In genomic region chr13:98672947-98673545, GRCh38 we compare ENCODE assay signal across 8 cellular contexts.
DNase-seq lines count a peak whose midpoint lies in the region; ATAC-seq and TF ChIP-seq lines count a peak whose summit lies in the region.

No MANE protein-coding gene starts in this region.

- peak; percentile 91 for TF ChIP-seq CTCF in PC-3 (conservative IDR thresholded peaks at IDR 0.05; ENCODE audit: low read depth, low read length)
- peak; percentile 70 for TF ChIP-seq CTCF in natural killer cell (IDR thresholded peaks at IDR 0.05)
- peak; percentile 82 to 86 for TF ChIP-seq CTCF in tibial artery (IDR thresholded peaks at IDR 0.05)

- H3K27me3 Mint-ChIP-seq in activated T-cell treated with anti-CD3 and anti-CD28 coated beads, Interleukin-2, amount 50 U/mL, for 4 hours (ENCODE audit: low read depth): peaks cover under 1% of the 10 kb centered on the region
- H3K27me3 Mint-ChIP-seq in natural killer cell (ENCODE audit: low read depth in 2 of 2): peaks cover 11 to 20% of the 10 kb centered on the region in 2 donors

- no TSS peak for BruUV-seq in PC-3 (replicated peaks; lab: Mats Ljungman, UMichigan)

- H3K27ac Mint-ChIP-seq in natural killer cell: no peak overlapping the region

- no peaks in the 10 kb centered on the region for H3K79me2 ChIP-seq in PC-3 (ENCODE audit: low read length)

- DNase-seq in COR-L47 (lab: John Stamatoyannopoulos, UW) (peak; percentile 50), HUDEP-2 (lab: John Stamatoyannopoulos, UW; ENCODE audit: unreplicated experiment in 76 of 76) (peak in 46 of 76 experiments; percentile 2 to 69 (median 20)), PC-3 (peak; percentile 79), fibroblast of peridontal ligament (ENCODE audit: extremely low read depth) (peak; percentile 85), natural killer cell (peak; percentile 33), tibial artery (peak; percentile 74 to 86)
- DNase-seq in activated T-cell treated with anti-CD3 and anti-CD28 coated beads, Interleukin-2, amount 50 U/mL, for 4 hours: peak; percentile 46

- CTCF ChIA-PET in PC-3 (lab: Charles Lee): interaction anchor here (0.6 to 0.9 kb wide), 5 partner anchors 96 to 639 kb away, joined by 3 to 4 read pairs (median 4); no protein-coding TSS in a partner anchor

- H3F3A ChIP-seq in PC-3 (ENCODE audit: low read length, unreplicated experiment): no peaks in the 10 kb centered on the region

- no peak overlapping the region for H3K4me3 Mint-ChIP-seq in activated T-cell treated with anti-CD3 and anti-CD28 coated beads, Interleukin-2, amount 50 U/mL, for 4 hours
- H3K4me3 Mint-ChIP-seq in natural killer cell: no peak overlapping the region

- intact Hi-C loops in PC-3 (cut with micrococcal nuclease): loop anchor here (2.0 to 5.0 kb wide), 3 partner anchors 170 to 824 kb away; no protein-coding TSS in a partner anchor
- intact Hi-C loops in natural killer cell (cut with micrococcal nuclease): loop anchor here (1.0 to 10.0 kb wide), 2 partner anchors 228 to 818 kb away; no protein-coding TSS in a partner anchor
- intact Hi-C loops in tibial artery (cut with DNase I; ENCODE audit: low total_unique reads): loop anchor here (10.0 kb wide), 1 partner anchor 638 kb away; no protein-coding TSS in a partner anchor

- H3K4me1 Mint-ChIP-seq in activated T-cell treated with anti-CD3 and anti-CD28 coated beads, Interleukin-2, amount 50 U/mL, for 4 hours (ENCODE audit: low read depth): no peaks in the 10 kb centered on the region
- H3K4me1 Mint-ChIP-seq in natural killer cell: peaks cover 15% of the 10 kb centered on the region in 2 donors

- no peaks in the 10 kb centered on the region for H3K36me3 Mint-ChIP-seq in activated T-cell treated with anti-CD3 and anti-CD28 coated beads, Interleukin-2, amount 50 U/mL, for 4 hours (ENCODE audit: insufficient read depth)
- no peaks in the 10 kb centered on the region for H3K36me3 Mint-ChIP-seq in natural killer cell

- peaks cover 11% of the 10 kb centered on the region for H3K4me1 ChIP-seq in PC-3 (ENCODE audit: insufficient read depth, low read length)
- H3K4me1 ChIP-seq in tibial artery: peaks cover 0 to 10% (median 2%) of the 10 kb centered on the region in 4 donors

- H3K27ac ChIP-seq in PC-3 (ENCODE audit: low read length): 0 out of 2 replicates have a peak overlapping the region, but pooled peaks have one; percentile 8
- H3K27ac ChIP-seq in tibial artery: no peak overlapping the region

- peak; percentile 81 for ATAC-seq in GM19463 (IDR thresholded peaks at IDR 0.05; ENCODE audit: unreplicated experiment)
- ATAC-seq in PC-3: peak; percentile 94
- peak; percentile 71 to 73 for ATAC-seq in activated T-cell treated with anti-CD3 and anti-CD28 coated beads, Interleukin-2, amount 50 U/mL, for 4 hours
- ATAC-seq in natural killer cell: peak; percentile 72 to 82 (median 80)

- H3K27me3 ChIP-seq in PC-3 (ENCODE audit: low read length): no peaks in the 10 kb centered on the region
- no peaks in the 10 kb centered on the region for H3K27me3 ChIP-seq in tibial artery

- H3K36me3 ChIP-seq in PC-3 (ENCODE audit: low read depth, low read length) (no peaks in the 10 kb centered on the region), tibial artery (no peaks in the 10 kb centered on the region)

- H3K9me2 ChIP-seq in PC-3 (replicated peaks; ENCODE audit: low read length): no peaks in the 10 kb centered on the region

- H2AFZ ChIP-seq in PC-3 (ENCODE audit: low read length): peak overlapping the region; percentile 96

- no peaks in the 10 kb centered on the region for H3K9me3 ChIP-seq in PC-3 (ENCODE audit: low read length)
- H3K9me3 ChIP-seq in tibial artery: no peaks in the 10 kb centered on the region

- POLR2A ChIA-PET in PC-3 (lab: Charles Lee; ENCODE audit: unreplicated experiment): interaction anchor here (0.5 kb wide), 1 partner anchor 98 kb away, joined by 5 read pairs; no protein-coding TSS in a partner anchor

- H4K20me1 ChIP-seq in PC-3 (ENCODE audit: low read length): no peaks in the 10 kb centered on the region

- H3K4me3 ChIP-seq in PC-3 (ENCODE audit: low read length) (peak overlapping the region; percentile 57; the same call in 1 of the 2 replicates), tibial artery (no peak overlapping the region)

- peak overlapping the region; percentile 87 for H3K4me2 ChIP-seq in PC-3 (ENCODE audit: low read length)

- no peaks in the 10 kb centered on the region for H3K9me3 Mint-ChIP-seq in activated T-cell treated with anti-CD3 and anti-CD28 coated beads, Interleukin-2, amount 50 U/mL, for 4 hours
- no peaks in the 10 kb centered on the region for H3K9me3 Mint-ChIP-seq in natural killer cell

- peak overlapping the region; percentile 50 for H3K9ac ChIP-seq in PC-3 (ENCODE audit: low read length)

Comparison
In these comparisons a context has a peak if more than half of its experiments do, and no peak if none do; other contexts are left out.
1. DNase-seq: peak in every context shown above with its lines; median percentile 85 in fibroblast of peridontal ligament; 80 in tibial artery; 79 in PC-3; 50 in COR-L47; 46 in activated T-cell treated with anti-CD3 and anti-CD28 coated beads, Interleukin-2, amount 50 U/mL, for 4 hours; 33 in natural killer cell; 20 in HUDEP-2.